In the genomic region with DNA sequence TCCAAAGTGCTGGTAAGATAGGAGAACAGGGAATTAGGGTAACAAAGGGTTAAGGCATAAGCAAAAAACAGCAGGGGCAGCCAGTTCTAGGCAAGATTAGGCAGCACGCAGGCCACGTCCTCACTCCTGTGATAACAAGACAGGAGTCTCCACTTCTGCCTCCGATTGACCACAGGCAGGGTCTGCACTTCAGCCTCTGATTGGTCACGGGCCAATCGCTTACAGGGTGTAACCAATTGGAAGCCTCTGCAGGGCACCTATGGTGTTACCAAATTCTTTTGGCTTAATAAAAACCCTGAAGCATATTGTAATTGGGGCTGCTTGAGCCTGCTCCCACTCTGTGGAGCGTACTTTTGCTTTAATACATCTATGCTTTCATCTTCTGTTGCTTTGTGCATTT, we compare ENCODE assay signal across 23 cellular contexts. TPM values are rescaled to one million over a fixed set of nuclear protein-coding genes. Genes with fewer than 3 reads are reported as not detected.
DNase-seq lines count a peak whose midpoint lies in the region; ATAC-seq, FAIRE-seq and TF ChIP-seq lines count a peak whose summit lies in the region.
"Had no signal": no experiment of that assay in that cellular context is flagged by ENCODE, and none has a peak within 500 bp of the region (broad histone marks: within the 10 kb centered on the region; RNA-seq: fewer than 3 reads in every experiment).

No MANE protein-coding gene starts in this region.

- H3K56ac ChIP-seq in mesendoderm (ENCODE audit: low read length): no peak overlapping the region

- POLR2A ChIA-PET in HCT116 (lab: Charles Lee): interaction anchor here (1.1 to 2.4 kb wide), 2 partner anchors 11 to 12 kb away, joined by 3 to 8 read pairs; partner anchors contain the start of gene GSTP1
- POLR2A ChIA-PET in K562 (lab: Yijun Ruan, JAX): interaction anchor here (2.5 kb wide), 1 partner anchor 12 kb away, joined by 20 read pairs; the partner anchor contains the start of gene GSTP1

- intact Hi-C loops in HCT116 (cut with micrococcal nuclease): no loop called here
- intact Hi-C loops in K562 (cut with micrococcal nuclease): loop anchor here (5.0 kb wide), 1 partner anchor 36 kb away; the partner anchor contains the start of gene NDUFV1
- intact Hi-C loops in posterior cingulate gyrus (cut with DNase I): no loop called here

- no peak overlapping the region for H2AK5ac ChIP-seq in mesendoderm (ENCODE audit: low read length)

- no peak overlapping the region for H2BK120ac ChIP-seq in mesendoderm (ENCODE audit: low read depth, low read length)

- TF ChIP-seq RAD21 in HCT116 (IDR thresholded peaks at IDR 0.05; ENCODE audit: low read depth): no peak
- TF ChIP-seq RAD21 in K562 (CRISPR knock-in tag; conservative IDR thresholded peaks at IDR 0.05 in 1 of 2, IDR thresholded peaks at IDR 0.05 in 1 of 2): no peak

- TF ChIP-seq POLR2A in HCT116 (IDR thresholded peaks at IDR 0.05; ENCODE audit: borderline replicate concordance, extremely low read depth, insufficient read depth, insufficient read length): no peak
- no peak for TF ChIP-seq POLR2A in K562 (conservative IDR thresholded peaks at IDR 0.05)

- CTCF ChIA-PET in HCT116 (lab: Charles Lee) (interaction anchor here (1.0 to 1.6 kb wide), 4 partner anchors 8 to 87 kb away, joined by 3 to 16 read pairs (median 12); partner anchors contain the start of gene NUDT8), K562 (lab: Yijun Ruan, JAX; ENCODE audit: low intra/inter-chr PET ratio) (interaction anchor here (1.0 kb wide), 1 partner anchor 37 kb away, joined by 3 read pairs; no protein-coding TSS in a partner anchor)

- H3K18ac ChIP-seq in mesendoderm (ENCODE audit: low read length): no peak overlapping the region

- RAD21 ChIA-PET in HCT116 (lab: Charles Lee; ENCODE audit: low non-redundant PET in 1 of 2, low total read pairs in 2 of 2, uncharacterized antibody in 2 of 2, unreplicated experiment in 2 of 2): no interaction called here

- H3K4ac ChIP-seq in mesendoderm (ENCODE audit: low read depth, low read length): no peak overlapping the region

- peak; percentile 6 for FAIRE-seq in K562 (lab: Jason Lieb, UNC)
- FAIRE-seq: A204.1, GM18507, HTR-8/SVneo had no signal

- H3K36me3 ChIP-seq in HCT116 (ENCODE audit: control insufficient read depth in 1 of 2, insufficient read depth in 2 of 2, low read length in 2 of 2) (no peaks in the 10 kb centered on the region), K562 (ENCODE audit: control insufficient read depth, insufficient read depth, low read length) (no peaks in the 10 kb centered on the region), mesendoderm (ENCODE audit: control insufficient read depth, insufficient read depth, low read length) (no peaks in the 10 kb centered on the region)
- H3K36me3 ChIP-seq: BE2C, HAP-1 had no signal

- H3K4me3 ChIP-seq in HCT116 (replicated peaks in 1 of 2; ENCODE audit: low read depth in 1 of 2, low read length in 2 of 2) (no peak overlapping the region), K562 (no peak overlapping the region), mesendoderm (ENCODE audit: low read length) (no peak overlapping the region)
- H3K4me3 ChIP-seq: HAP-1 had no signal

- H3K9me2 ChIP-seq in HCT116 (ENCODE audit: insufficient read depth): no peaks in the 10 kb centered on the region

- no peaks in the 10 kb centered on the region for H3K9me3 Mint-ChIP-seq in stimulated activated effector memory CD8-positive, alpha-beta T cell treated with anti-CD3 and anti-CD28 coated beads, Interleukin-12 subunit alpha, Interleukin-12 subunit beta, amount 100 ng/mL, for 72 hours
- H3K9me3 Mint-ChIP-seq: CD8-positive, alpha-beta memory T cell; IgD-negative memory B cell had no signal

- no peaks in the 10 kb centered on the region for H3K9me3 ChIP-seq in HCT116 (ENCODE audit: control insufficient read depth in 1 of 2, insufficient read depth in 1 of 2, low read depth in 1 of 2, low read length in 2 of 2)
- no peaks in the 10 kb centered on the region for H3K9me3 ChIP-seq in K562 (replicated peaks; ENCODE audit: control insufficient read depth, insufficient read depth, low read depth, low read length)
- H3K9me3 ChIP-seq: BE2C had no signal

- no peak overlapping the region for H3K27ac Mint-ChIP-seq in stimulated activated effector memory CD8-positive, alpha-beta T cell treated with anti-CD3 and anti-CD28 coated beads, Interleukin-12 subunit alpha, Interleukin-12 subunit beta, amount 100 ng/mL, for 72 hours
- H3K27ac Mint-ChIP-seq: CD4-positive, CD25-positive, alpha-beta regulatory T cell; CD8-positive, alpha-beta memory T cell; IgD-negative memory B cell had no signal

- no peaks in the 10 kb centered on the region for H3K27me3 ChIP-seq in HCT116 (ENCODE audit: insufficient read depth, low read length)
- no peaks in the 10 kb centered on the region for H3K27me3 ChIP-seq in K562 (ENCODE audit: control insufficient read depth in 2 of 2, insufficient read depth in 2 of 2, low read length in 2 of 2)
- no peaks in the 10 kb centered on the region for H3K27me3 ChIP-seq in mesendoderm (ENCODE audit: insufficient read depth, low read length, poor library complexity)

- H3K4me1 ChIP-seq in HCT116 (ENCODE audit: control insufficient read depth in 1 of 2, insufficient read depth in 2 of 2, low read length in 2 of 2): peaks cover 0 to 3% of the 10 kb centered on the region in 2 experiments; a peak in 1 of 4 replicates
- peaks cover 8 to 15% of the 10 kb centered on the region in 2 experiments; a peak in 3 of 5 replicates for H3K4me1 ChIP-seq in K562 (replicated peaks in 1 of 2; ENCODE audit: control insufficient read depth in 2 of 2, insufficient read depth in 2 of 2, low read length in 2 of 2)
- H3K4me1 ChIP-seq in mesendoderm (ENCODE audit: control insufficient read depth, low read depth, low read length): no peaks in the 10 kb centered on the region
- H3K4me1 ChIP-seq: BE2C had no signal

- H3K36me3 Mint-ChIP-seq in stimulated activated effector memory CD8-positive, alpha-beta T cell treated with anti-CD3 and anti-CD28 coated beads, Interleukin-12 subunit alpha, Interleukin-12 subunit beta, amount 100 ng/mL, for 72 hours: no peaks in the 10 kb centered on the region
- H3K36me3 Mint-ChIP-seq: CD4-positive, CD25-positive, alpha-beta regulatory T cell had no signal

- BruUV-seq in HCT116 (replicated peaks; lab: Mats Ljungman, UMichigan) (no TSS peak), K562 (replicated peaks; lab: Mats Ljungman, UMichigan) (no TSS peak)

- no peaks in the 10 kb centered on the region for H3K9me1 ChIP-seq in K562 (ENCODE audit: control insufficient read depth, insufficient read depth, low read length)

- no peak overlapping the region for H4K5ac ChIP-seq in mesendoderm (ENCODE audit: low read length)

- H4K8ac ChIP-seq in mesendoderm (ENCODE audit: low read depth, low read length): no peak overlapping the region

- no peak for TF ChIP-seq CTCF in HCT116 (IDR thresholded peaks at IDR 0.05 in 2 of 3, conservative IDR thresholded peaks at IDR 0.05 in 1 of 3; ENCODE audit: borderline replicate concordance in 1 of 3, insufficient read depth in 1 of 3, low read depth in 2 of 3, low read length in 2 of 3)
- no peak for TF ChIP-seq CTCF in K562 (IDR thresholded peaks at IDR 0.05 in 2 of 3, conservative IDR thresholded peaks at IDR 0.05 in 1 of 3; ENCODE audit: insufficient read depth in 2 of 3, low read depth in 1 of 3, low read length in 3 of 3)

- no peak for TF ChIP-seq EP300 in K562 (IDR thresholded peaks at IDR 0.05; ENCODE audit: low read length)

- H2AFZ ChIP-seq in HCT116 (ENCODE audit: low read depth, low read length, poor library complexity, severe bottlenecking) (no peak overlapping the region), K562 (ENCODE audit: low read depth, low read length) (peak overlapping the region; percentile 64)

- peaks cover 5% of the 10 kb centered on the region for H3K4me1 Mint-ChIP-seq in stimulated activated effector memory CD8-positive, alpha-beta T cell treated with anti-CD3 and anti-CD28 coated beads, Interleukin-12 subunit alpha, Interleukin-12 subunit beta, amount 100 ng/mL, for 72 hours
- H3K4me1 Mint-ChIP-seq: CD8-positive, alpha-beta memory T cell had no signal

- WGBS in K562 (ENCODE audit: insufficient coverage, low coverage, missing lambda C conversion rate): 28% methylated on average over 6 of the region's 6 CpGs
- WGBS in mesendoderm (ENCODE audit: extremely low coverage, insufficient coverage, low lambda C conversion rate): no CpG with 5 or more reads among the region's 6 CpGs

- H2BK15ac ChIP-seq in mesendoderm (replicated peaks; ENCODE audit: low read depth): no peak overlapping the region

- H2BK5ac ChIP-seq in mesendoderm (ENCODE audit: low read length): no peak overlapping the region

- in situ Hi-C loops in K562 (cut with MboI): loop anchor here (5.0 kb wide), 1 partner anchor 81 kb away; the partner anchor contains the start of gene ACY3

- H3K23ac ChIP-seq in mesendoderm (ENCODE audit: low read length): no peak overlapping the region

- H4K20me1 ChIP-seq in HCT116 (ENCODE audit: insufficient read depth) (no peaks in the 10 kb centered on the region), K562 (replicated peaks; ENCODE audit: control insufficient read depth, insufficient read depth, low read length) (no peaks in the 10 kb centered on the region)

- no peak overlapping the region for H3K9ac ChIP-seq in HCT116 (ENCODE audit: low read length)
- H3K9ac ChIP-seq in K562 (ENCODE audit: insufficient read depth in 1 of 2, low read depth in 2 of 2, low read length in 2 of 2): no peak overlapping the region
- no peak overlapping the region for H3K9ac ChIP-seq in mesendoderm (ENCODE audit: low read length)

- H3K79me1 ChIP-seq in mesendoderm (ENCODE audit: low read length): no peaks in the 10 kb centered on the region

- H3K4me2 ChIP-seq in HCT116 (ENCODE audit: low read length): no peak overlapping the region
- H3K4me2 ChIP-seq in K562 (ENCODE audit: insufficient read depth, low read length): 0 out of 2 replicates have a peak overlapping the region, but pooled peaks have one; percentile 17
- no peak overlapping the region for H3K4me2 ChIP-seq in mesendoderm (ENCODE audit: low read length)

- H3K79me2 ChIP-seq in HCT116 (ENCODE audit: insufficient read depth, low read length): no peaks in the 10 kb centered on the region
- no peaks in the 10 kb centered on the region for H3K79me2 ChIP-seq in K562 (ENCODE audit: control insufficient read depth, insufficient read depth, low read length)
- no peaks in the 10 kb centered on the region for H3K79me2 ChIP-seq in mesendoderm (ENCODE audit: control insufficient read depth, insufficient read depth, low read length)

- H3K4me3 Mint-ChIP-seq in stimulated activated effector memory CD8-positive, alpha-beta T cell treated with anti-CD3 and anti-CD28 coated beads, Interleukin-12 subunit alpha, Interleukin-12 subunit beta, amount 100 ng/mL, for 72 hours: no peak overlapping the region
- H3K4me3 Mint-ChIP-seq: CD4-positive, CD25-positive, alpha-beta regulatory T cell; CD8-positive, alpha-beta memory T cell; IgD-negative memory B cell had no signal

- ATAC-seq in HCT116 (peak; percentile 49), K562 (peak; percentile 76)
- ATAC-seq in stimulated activated effector memory CD8-positive, alpha-beta T cell treated with anti-CD3 and anti-CD28 coated beads, Interleukin-12 subunit alpha, Interleukin-12 subunit beta, amount 100 ng/mL, for 72 hours: no peak

- no peak for DNase-seq in HCT116 (ENCODE audit: low read depth, low spot score)
- DNase-seq in OCI-M1 (lab: John Stamatoyannopoulos, UW): peak; percentile 44
- peak in 2 of 4 experiments; percentile 44 to 66 for DNase-seq in K562 (ENCODE audit: extremely low read depth in 1 of 4, low spot score in 3 of 4)
- DNase-seq in mesendoderm: peak; percentile 51
- no peak for DNase-seq in occipital lobe (lab: John Stamatoyannopoulos, UW)
- no peak for DNase-seq in posterior cingulate gyrus
- DNase-seq in stimulated activated effector memory CD8-positive, alpha-beta T cell treated with anti-CD3 and anti-CD28 coated beads, Interleukin-12 subunit alpha, Interleukin-12 subunit beta, amount 100 ng/mL, for 72 hours (ENCODE audit: low spot score in 2 of 2): no peak
- DNase-seq: ACHN; BE2C; C1 segment of cervical spinal cord; CD4-positive, CD25-positive, alpha-beta regulatory T cell; CD8-positive, alpha-beta memory T cell; COR-L47; DMS79; GDM1; KG1 had no signal

- H3K27ac ChIP-seq in HCT116 (ENCODE audit: low read depth, low read length) (no peak overlapping the region), K562 (ENCODE audit: extremely low read depth, low read depth, low read length) (no peak overlapping the region), mesendoderm (ENCODE audit: low read depth, low read length) (no peak overlapping the region)

RNA-seq across cellular contexts. Expression of gene GSTP1, which starts 12.2 kb away (rescaled TPM):
- total RNA-seq in HCT116 (2021; ENCODE audit: unreplicated experiment) (893 TPM), K562 (2014; rRNA removed) (2,150 and 3,084 TPM in 2 replicates), K562 (2014; rRNA removed; fragmentation: Illumina TruSeq; extraction: Trizol) (412 and 592 TPM in 2 replicates), K562 (2015; rRNA removed; fragmentation: Illumina TruSeq; extraction: Trizol) (1,399 and 1,422 TPM in 2 replicates), K562 (2021) (1,400 and 1,492 TPM in 2 replicates), occipital lobe (200 TPM)
- 1,051 and 1,266 TPM in 2 replicates for polyA plus RNA-seq in HCT116 (2012)
- 78.9 and 217 TPM in 2 replicates for total RNA-seq in K562 (2011; cell fraction: chromatin; rRNA removed; ENCODE audit: low replicate concordance)
- 419 and 483 TPM in 2 replicates for total RNA-seq in K562 (2011; cell fraction: nucleolus; rRNA removed)
- total RNA-seq in K562 (2011; cell fraction: nucleoplasm; rRNA removed): 278 and 289 TPM in 2 replicates
- polyA plus RNA-seq in K562 (2011; rRNA removed) (910 and 997 TPM in 2 replicates), K562 (2014; fragmentation: Illumina TruSeq; extraction: Trizol) (1,177 and 1,409 TPM in 2 replicates), K562 (2014; fragmentation: Nextera tagmentation; extraction: Ambion mirVana) (1,000 to 10,000 TPM in 1 of 2 experiments, 100 to 1,000 TPM in 1; 739 to 1,204 TPM), K562 (2014; rRNA removed) (1,679 and 1,695 TPM in 2 replicates)
- polyA plus RNA-seq in K562 (2011; cell fraction: cytosol; rRNA removed): 1,621 and 2,879 TPM in 2 replicates
- 798 and 965 TPM in 2 replicates for polyA plus RNA-seq in K562 (2011; cell fraction: nucleus; rRNA removed)
- polyA plus RNA-seq in K562 (2012): 1,622 and 1,822 TPM in 2 replicates
- 380 and 408 TPM in 2 replicates for polyA minus RNA-seq in K562 (2011; rRNA and poly(A)+ RNA removed)
- polyA minus RNA-seq in K562 (2011; cell fraction: cytosol; rRNA and poly(A)+ RNA removed): 440 and 451 TPM in 2 replicates
- polyA minus RNA-seq in K562 (2011; cell fraction: nucleus; rRNA and poly(A)+ RNA removed): 118 and 167 TPM in 2 replicates
- 1,349 TPM for polyA plus RNA-seq in mesendoderm (2013, experiment 1 of 2)
- polyA plus RNA-seq in mesendoderm (2013, experiment 2 of 2): 1,345 TPM

RNA-seq across cellular contexts. Expression of gene NDUFV1, which starts 35.3 kb away (rescaled TPM):
- 242 TPM for total RNA-seq in HCT116 (2021; ENCODE audit: unreplicated experiment)
- polyA plus RNA-seq in HCT116 (2012): 232 and 287 TPM in 2 replicates
- total RNA-seq in K562 (2011; cell fraction: chromatin; rRNA removed; ENCODE audit: low replicate concordance): 348 and 937 TPM in 2 replicates
- 683 and 713 TPM in 2 replicates for total RNA-seq in K562 (2011; cell fraction: nucleolus; rRNA removed)
- total RNA-seq in K562 (2011; cell fraction: nucleoplasm; rRNA removed): 505 and 528 TPM in 2 replicates
- total RNA-seq in K562 (2014; rRNA removed): 408 and 468 TPM in 2 replicates
- 111 and 135 TPM in 2 replicates for total RNA-seq in K562 (2014; rRNA removed; fragmentation: Illumina TruSeq; extraction: Trizol)
- total RNA-seq in K562 (2015; rRNA removed; fragmentation: Illumina TruSeq; extraction: Trizol): 242 and 251 TPM in 2 replicates
- total RNA-seq in K562 (2021): 404 and 408 TPM in 2 replicates
- polyA plus RNA-seq in K562 (2011; rRNA removed): 172 and 261 TPM in 2 replicates
- 251 and 329 TPM in 2 replicates for polyA plus RNA-seq in K562 (2011; cell fraction: cytosol; rRNA removed)
- 669 and 851 TPM in 2 replicates for polyA plus RNA-seq in K562 (2011; cell fraction: nucleus; rRNA removed)
- 286 and 337 TPM in 2 replicates for polyA plus RNA-seq in K562 (2012)
- polyA plus RNA-seq in K562 (2014; fragmentation: Illumina TruSeq; extraction: Trizol): 209 and 273 TPM in 2 replicates
- 10 to 100 TPM; 10.8 to 32.9 TPM for polyA plus RNA-seq in K562 (2014; fragmentation: Nextera tagmentation; extraction: Ambion mirVana)
- polyA plus RNA-seq in K562 (2014; rRNA removed): 423 and 426 TPM in 2 replicates
- polyA minus RNA-seq in K562 (2011; rRNA and poly(A)+ RNA removed): 81.2 and 91.3 TPM in 2 replicates
- polyA minus RNA-seq in K562 (2011; cell fraction: cytosol; rRNA and poly(A)+ RNA removed): 141 and 202 TPM in 2 replicates
- polyA minus RNA-seq in K562 (2011; cell fraction: nucleus; rRNA and poly(A)+ RNA removed): 134 and 170 TPM in 2 replicates
- polyA plus RNA-seq in mesendoderm (2013, experiment 1 of 2): 58.8 TPM
- 56.6 TPM for polyA plus RNA-seq in mesendoderm (2013, experiment 2 of 2)
- total RNA-seq in occipital lobe: 129 TPM

RNA-seq across cellular contexts. Expression of gene CABP2, which starts 48.2 kb away (rescaled TPM):
- total RNA-seq in HCT116 (2021; ENCODE audit: unreplicated experiment) (not detected), K562 (2014; rRNA removed) (not detected in 2 replicates), K562 (2014; rRNA removed; fragmentation: Illumina TruSeq; extraction: Trizol) (not detected in 2 replicates), K562 (2015; rRNA removed; fragmentation: Illumina TruSeq; extraction: Trizol) (not detected in 2 replicates), K562 (2021) (not detected in 2 replicates), occipital lobe (not detected)
- polyA plus RNA-seq in HCT116 (2012): not detected in 2 replicates
- not detected in 2 replicates for total RNA-seq in K562 (2011; cell fraction: chromatin; rRNA removed; ENCODE audit: low replicate concordance)
- total RNA-seq in K562 (2011; cell fraction: nucleolus; rRNA removed): not detected in 2 replicates
- not detected in 2 replicates for total RNA-seq in K562 (2011; cell fraction: nucleoplasm; rRNA removed)
- polyA plus RNA-seq in K562 (2011; rRNA removed) (not detected in 2 replicates), K562 (2014; fragmentation: Illumina TruSeq; extraction: Trizol) (not detected in 2 replicates), K562 (2014; fragmentation: Nextera tagmentation; extraction: Ambion mirVana) (not detected), K562 (2014; rRNA removed) (not detected in 2 replicates)
- not detected in 2 replicates for polyA plus RNA-seq in K562 (2011; cell fraction: cytosol; rRNA removed)
- not detected in 2 replicates for polyA plus RNA-seq in K562 (2011; cell fraction: nucleus; rRNA removed)
- not detected in 2 replicates for polyA plus RNA-seq in K562 (2012)
- not detected in 2 replicates for polyA minus RNA-seq in K562 (2011; rRNA and poly(A)+ RNA removed)
- not detected in 2 replicates for polyA minus RNA-seq in K562 (2011; cell fraction: cytosol; rRNA and poly(A)+ RNA removed)
- polyA minus RNA-seq in K562 (2011; cell fraction: nucleus; rRNA and poly(A)+ RNA removed): not detected in 2 replicates
- polyA plus RNA-seq in mesendoderm (2013, experiment 1 of 2): not detected
- not detected for polyA plus RNA-seq in mesendoderm (2013, experiment 2 of 2)
- total RNA-seq: CD4-positive, CD25-positive, alpha-beta regulatory T cell; CD8-positive, alpha-beta memory T cell; Daoy; H4 had no signal
- polyA plus RNA-seq: CD4-positive, CD25-positive, alpha-beta regulatory T cell; CD8-positive, alpha-beta memory T cell; IgD-negative memory B cell had no signal

RNA-seq across cellular contexts. Expression of gene NUDT8, which starts 58.3 kb away (rescaled TPM):
- 18.7 TPM for total RNA-seq in HCT116 (2021; ENCODE audit: unreplicated experiment)
- 18.5 and 19.0 TPM in 2 replicates for polyA plus RNA-seq in HCT116 (2012)
- total RNA-seq in K562 (2011; cell fraction: chromatin; rRNA removed; ENCODE audit: low replicate concordance): 2.8 and 15.1 TPM in 2 replicates
- total RNA-seq in K562 (2011; cell fraction: nucleolus; rRNA removed): 22.0 and 23.0 TPM in 2 replicates
- total RNA-seq in K562 (2011; cell fraction: nucleoplasm; rRNA removed): 9.8 and 13.5 TPM in 2 replicates
- 23.8 and 36.3 TPM in 2 replicates for total RNA-seq in K562 (2014; rRNA removed)
- total RNA-seq in K562 (2014; rRNA removed; fragmentation: Illumina TruSeq; extraction: Trizol): 1.5 and 2.0 TPM in 2 replicates
- 6.2 and 6.6 TPM in 2 replicates for total RNA-seq in K562 (2015; rRNA removed; fragmentation: Illumina TruSeq; extraction: Trizol)
- total RNA-seq in K562 (2021): 26.7 and 27.8 TPM in 2 replicates
- polyA plus RNA-seq in K562 (2011; rRNA removed): 4.3 and 6.2 TPM in 2 replicates
- 11.0 and 34.8 TPM in 2 replicates for polyA plus RNA-seq in K562 (2011; cell fraction: cytosol; rRNA removed)
- polyA plus RNA-seq in K562 (2011; cell fraction: nucleus; rRNA removed): 27.2 and 46.8 TPM in 2 replicates
- polyA plus RNA-seq in K562 (2012): 20.9 and 25.8 TPM in 2 replicates
- 5.0 and 14.0 TPM in 2 replicates for polyA plus RNA-seq in K562 (2014; fragmentation: Illumina TruSeq; extraction: Trizol)
- under 1 TPM; 0.23 to 0.85 TPM for polyA plus RNA-seq in K562 (2014; fragmentation: Nextera tagmentation; extraction: Ambion mirVana)
- 21.7 and 27.2 TPM in 2 replicates for polyA plus RNA-seq in K562 (2014; rRNA removed)
- 0.72 and 1.2 TPM in 2 replicates for polyA minus RNA-seq in K562 (2011; rRNA and poly(A)+ RNA removed)
- 5.7 and 7.1 TPM in 2 replicates for polyA minus RNA-seq in K562 (2011; cell fraction: cytosol; rRNA and poly(A)+ RNA removed)
- 11.9 and 15.1 TPM in 2 replicates for polyA minus RNA-seq in K562 (2011; cell fraction: nucleus; rRNA and poly(A)+ RNA removed)
- 4.2 TPM for polyA plus RNA-seq in mesendoderm (2013, experiment 1 of 2)
- 3.9 TPM for polyA plus RNA-seq in mesendoderm (2013, experiment 2 of 2)
- total RNA-seq in occipital lobe: 0.62 TPM

Comparison
In these comparisons a context has a peak if more than half of its experiments do, and no peak if none do; other contexts are left out.
1. DNase-seq: peak in OCI-M1 (single experiment) and mesendoderm (single experiment); none in HCT116 (single experiment), occipital lobe (single experiment), posterior cingulate gyrus (0 of 10) and stimulated activated effector memory CD8-positive, alpha-beta T cell treated with anti-CD3 and anti-CD28 coated beads, Interleukin-12 subunit alpha, Interleukin-12 subunit beta, amount 100 ng/mL, for 72 hours (0 of 2).